1 cellular context compared by ENCODE assay signal in the genomic region with DNA sequence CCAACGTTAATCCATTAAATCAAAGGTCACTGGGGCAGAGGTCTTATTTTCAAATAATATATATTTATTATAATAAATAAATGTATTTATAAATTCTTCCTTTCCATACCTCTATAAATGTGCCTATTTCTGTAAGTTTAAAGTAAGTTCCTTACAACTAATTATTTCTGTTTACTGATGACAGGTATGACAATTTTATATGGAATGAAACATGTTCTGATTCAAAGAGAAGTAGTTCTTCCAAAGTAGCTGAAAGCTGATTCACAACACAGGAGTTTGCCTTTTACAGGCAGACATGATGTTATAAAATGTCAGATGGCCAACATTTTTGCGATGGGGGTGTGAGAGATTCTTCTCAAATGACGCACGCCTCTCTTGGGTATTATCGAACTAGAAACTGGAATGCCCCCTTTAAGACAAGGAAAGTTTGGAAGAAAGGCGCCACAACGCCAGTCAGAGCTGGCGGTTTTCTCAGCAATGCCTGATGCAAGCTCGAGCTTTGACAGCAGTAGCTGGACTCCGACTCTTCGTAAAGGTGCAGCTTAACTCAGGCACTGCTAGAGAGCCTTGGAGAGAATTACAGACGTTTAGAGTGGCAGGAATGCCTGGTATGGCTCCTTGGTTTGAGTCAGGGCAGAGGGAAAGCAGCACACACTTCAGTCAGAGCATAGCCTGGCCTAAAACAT.
TF ChIP-seq lines count a peak whose summit lies in the region.

No MANE protein-coding gene starts in this region.

TF ChIP-seq in GM23338, 12 proteins besides CTCF, POLR2A, EP300 and RAD21 (continued from another document):
- TF ChIP-seq, protein P1, sequence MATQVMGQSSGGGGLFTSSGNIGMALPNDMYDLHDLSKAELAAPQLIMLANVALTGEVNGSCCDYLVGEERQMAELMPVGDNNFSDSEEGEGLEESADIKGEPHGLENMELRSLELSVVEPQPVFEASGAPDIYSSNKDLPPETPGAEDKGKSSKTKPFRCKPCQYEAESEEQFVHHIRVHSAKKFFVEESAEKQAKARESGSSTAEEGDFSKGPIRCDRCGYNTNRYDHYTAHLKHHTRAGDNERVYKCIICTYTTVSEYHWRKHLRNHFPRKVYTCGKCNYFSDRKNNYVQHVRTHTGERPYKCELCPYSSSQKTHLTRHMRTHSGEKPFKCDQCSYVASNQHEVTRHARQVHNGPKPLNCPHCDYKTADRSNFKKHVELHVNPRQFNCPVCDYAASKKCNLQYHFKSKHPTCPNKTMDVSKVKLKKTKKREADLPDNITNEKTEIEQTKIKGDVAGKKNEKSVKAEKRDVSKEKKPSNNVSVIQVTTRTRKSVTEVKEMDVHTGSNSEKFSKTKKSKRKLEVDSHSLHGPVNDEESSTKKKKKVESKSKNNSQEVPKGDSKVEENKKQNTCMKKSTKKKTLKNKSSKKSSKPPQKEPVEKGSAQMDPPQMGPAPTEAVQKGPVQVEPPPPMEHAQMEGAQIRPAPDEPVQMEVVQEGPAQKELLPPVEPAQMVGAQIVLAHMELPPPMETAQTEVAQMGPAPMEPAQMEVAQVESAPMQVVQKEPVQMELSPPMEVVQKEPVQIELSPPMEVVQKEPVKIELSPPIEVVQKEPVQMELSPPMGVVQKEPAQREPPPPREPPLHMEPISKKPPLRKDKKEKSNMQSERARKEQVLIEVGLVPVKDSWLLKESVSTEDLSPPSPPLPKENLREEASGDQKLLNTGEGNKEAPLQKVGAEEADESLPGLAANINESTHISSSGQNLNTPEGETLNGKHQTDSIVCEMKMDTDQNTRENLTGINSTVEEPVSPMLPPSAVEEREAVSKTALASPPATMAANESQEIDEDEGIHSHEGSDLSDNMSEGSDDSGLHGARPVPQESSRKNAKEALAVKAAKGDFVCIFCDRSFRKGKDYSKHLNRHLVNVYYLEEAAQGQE (IDR thresholded peaks at IDR 0.05; ENCODE audit: unreplicated experiment) = no peak
- TF ChIP-seq, protein P2, sequence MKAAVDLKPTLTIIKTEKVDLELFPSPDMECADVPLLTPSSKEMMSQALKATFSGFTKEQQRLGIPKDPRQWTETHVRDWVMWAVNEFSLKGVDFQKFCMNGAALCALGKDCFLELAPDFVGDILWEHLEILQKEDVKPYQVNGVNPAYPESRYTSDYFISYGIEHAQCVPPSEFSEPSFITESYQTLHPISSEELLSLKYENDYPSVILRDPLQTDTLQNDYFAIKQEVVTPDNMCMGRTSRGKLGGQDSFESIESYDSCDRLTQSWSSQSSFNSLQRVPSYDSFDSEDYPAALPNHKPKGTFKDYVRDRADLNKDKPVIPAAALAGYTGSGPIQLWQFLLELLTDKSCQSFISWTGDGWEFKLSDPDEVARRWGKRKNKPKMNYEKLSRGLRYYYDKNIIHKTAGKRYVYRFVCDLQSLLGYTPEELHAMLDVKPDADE (IDR thresholded peaks at IDR 0.05) = no peak
- TF ChIP-seq, protein P3, sequence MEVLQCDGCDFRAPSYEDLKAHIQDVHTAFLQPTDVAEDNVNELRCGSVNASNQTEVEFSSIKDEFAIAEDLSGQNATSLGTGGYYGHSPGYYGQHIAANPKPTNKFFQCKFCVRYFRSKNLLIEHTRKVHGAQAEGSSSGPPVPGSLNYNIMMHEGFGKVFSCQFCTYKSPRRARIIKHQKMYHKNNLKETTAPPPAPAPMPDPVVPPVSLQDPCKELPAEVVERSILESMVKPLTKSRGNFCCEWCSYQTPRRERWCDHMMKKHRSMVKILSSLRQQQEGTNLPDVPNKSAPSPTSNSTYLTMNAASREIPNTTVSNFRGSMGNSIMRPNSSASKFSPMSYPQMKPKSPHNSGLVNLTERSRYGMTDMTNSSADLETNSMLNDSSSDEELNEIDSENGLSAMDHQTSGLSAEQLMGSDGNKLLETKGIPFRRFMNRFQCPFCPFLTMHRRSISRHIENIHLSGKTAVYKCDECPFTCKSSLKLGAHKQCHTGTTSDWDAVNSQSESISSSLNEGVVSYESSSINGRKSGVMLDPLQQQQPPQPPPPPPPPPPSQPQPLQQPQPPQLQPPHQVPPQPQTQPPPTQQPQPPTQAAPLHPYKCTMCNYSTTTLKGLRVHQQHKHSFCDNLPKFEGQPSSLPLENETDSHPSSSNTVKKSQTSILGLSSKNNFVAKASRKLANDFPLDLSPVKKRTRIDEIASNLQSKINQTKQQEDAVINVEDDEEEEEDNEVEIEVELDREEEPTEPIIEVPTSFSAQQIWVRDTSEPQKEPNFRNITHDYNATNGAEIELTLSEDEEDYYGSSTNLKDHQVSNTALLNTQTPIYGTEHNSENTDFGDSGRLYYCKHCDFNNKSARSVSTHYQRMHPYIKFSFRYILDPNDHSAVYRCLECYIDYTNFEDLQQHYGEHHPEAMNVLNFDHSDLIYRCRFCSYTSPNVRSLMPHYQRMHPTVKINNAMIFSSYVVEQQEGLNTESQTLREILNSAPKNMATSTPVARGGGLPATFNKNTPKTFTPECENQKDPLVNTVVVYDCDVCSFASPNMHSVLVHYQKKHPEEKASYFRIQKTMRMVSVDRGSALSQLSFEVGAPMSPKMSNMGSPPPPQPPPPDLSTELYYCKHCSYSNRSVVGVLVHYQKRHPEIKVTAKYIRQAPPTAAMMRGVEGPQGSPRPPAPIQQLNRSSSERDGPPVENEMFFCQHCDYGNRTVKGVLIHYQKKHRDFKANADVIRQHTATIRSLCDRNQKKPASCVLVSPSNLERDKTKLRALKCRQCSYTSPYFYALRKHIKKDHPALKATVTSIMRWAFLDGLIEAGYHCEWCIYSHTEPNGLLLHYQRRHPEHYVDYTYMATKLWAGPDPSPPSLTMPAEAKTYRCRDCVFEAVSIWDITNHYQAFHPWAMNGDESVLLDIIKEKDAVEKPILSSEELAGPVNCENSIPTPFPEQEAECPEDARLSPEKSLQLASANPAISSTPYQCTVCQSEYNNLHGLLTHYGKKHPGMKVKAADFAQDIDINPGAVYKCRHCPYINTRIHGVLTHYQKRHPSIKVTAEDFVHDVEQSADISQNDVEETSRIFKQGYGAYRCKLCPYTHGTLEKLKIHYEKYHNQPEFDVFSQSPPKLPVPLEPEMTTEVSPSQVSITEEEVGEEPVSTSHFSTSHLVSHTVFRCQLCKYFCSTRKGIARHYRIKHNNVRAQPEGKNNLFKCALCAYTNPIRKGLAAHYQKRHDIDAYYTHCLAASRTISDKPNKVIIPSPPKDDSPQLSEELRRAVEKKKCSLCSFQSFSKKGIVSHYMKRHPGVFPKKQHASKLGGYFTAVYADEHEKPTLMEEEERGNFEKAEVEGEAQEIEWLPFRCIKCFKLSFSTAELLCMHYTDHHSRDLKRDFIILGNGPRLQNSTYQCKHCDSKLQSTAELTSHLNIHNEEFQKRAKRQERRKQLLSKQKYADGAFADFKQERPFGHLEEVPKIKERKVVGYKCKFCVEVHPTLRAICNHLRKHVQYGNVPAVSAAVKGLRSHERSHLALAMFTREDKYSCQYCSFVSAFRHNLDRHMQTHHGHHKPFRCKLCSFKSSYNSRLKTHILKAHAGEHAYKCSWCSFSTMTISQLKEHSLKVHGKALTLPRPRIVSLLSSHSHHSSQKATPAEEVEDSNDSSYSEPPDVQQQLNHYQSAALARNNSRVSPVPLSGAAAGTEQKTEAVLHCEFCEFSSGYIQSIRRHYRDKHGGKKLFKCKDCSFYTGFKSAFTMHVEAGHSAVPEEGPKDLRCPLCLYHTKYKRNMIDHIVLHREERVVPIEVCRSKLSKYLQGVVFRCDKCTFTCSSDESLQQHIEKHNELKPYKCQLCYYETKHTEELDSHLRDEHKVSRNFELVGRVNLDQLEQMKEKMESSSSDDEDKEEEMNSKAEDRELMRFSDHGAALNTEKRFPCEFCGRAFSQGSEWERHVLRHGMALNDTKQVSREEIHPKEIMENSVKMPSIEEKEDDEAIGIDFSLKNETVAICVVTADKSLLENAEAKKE (CRISPR knock-in tag; IDR thresholded peaks at IDR 0.05) = no peak
- TF ChIP-seq STAT1 (IDR thresholded peaks at IDR 0.05; ENCODE audit: unreplicated experiment) (no peak), NANOG (IDR thresholded peaks at IDR 0.05; ENCODE audit: borderline replicate concordance) (no peak), EZH2 (IDR thresholded peaks at IDR 0.05; ENCODE audit: low read depth, unreplicated experiment) (no peak)
